Comparison of ENCODE assay signal across 8 cellular contexts in genomic region chr19:4139614-4140236, GRCh38. TPM values are rescaled to one million over a fixed set of nuclear protein-coding genes. Genes with fewer than 3 reads are reported as not detected.
DNase-seq lines count a peak whose midpoint lies in the region; ATAC-seq and TF ChIP-seq lines count a peak whose summit lies in the region.

No MANE protein-coding gene starts in this region.

- peak; percentile 74 for DNase-seq in AG08396 (ENCODE audit: low spot score)
- peak; percentile 85 for DNase-seq in GM20000 (ENCODE audit: low spot score)
- DNase-seq in NCI-H82 (lab: John Stamatoyannopoulos, UW) = peak; percentile 70
- peak; percentile 93 for DNase-seq in activated CD8-positive, alpha-beta T cell treated with anti-CD3 and anti-CD28 coated beads for 36 hours
- DNase-seq in effector memory CD8-positive, alpha-beta T cell = peak; percentile 86 to 90 (median 88)
- DNase-seq in middle frontal gyrus (ENCODE audit: extremely low spot score, low spot score) = peak; percentile 5
- peak; percentile 82 for DNase-seq in stimulated activated CD8-positive, alpha-beta memory T cell treated with anti-CD3 and anti-CD28 coated beads, Interleukin-4, amount 100 ng/mL, for 24 hours (ENCODE audit: low read depth)

- CTCF ChIA-PET in activated CD8-positive, alpha-beta T cell treated with anti-CD3 and anti-CD28 coated beads for 36 hours (lab: Charles Lee) = interaction anchor here (0.6 to 4.7 kb wide), 55 partner anchors 8 to 377 kb away, joined by 3 to 26 read pairs (median 5); partner anchors contain the start of genes CREB3L3, EEF2, MRPL54 and NMRK2

- POLR2A ChIA-PET in activated CD8-positive, alpha-beta T cell treated with anti-CD3 and anti-CD28 coated beads for 36 hours (lab: Charles Lee) = interaction anchor here (0.6 to 1.5 kb wide), 5 partner anchors 19 to 154 kb away, joined by 3 to 9 read pairs (median 3); partner anchors contain the start of gene EEF2

- peak; percentile 92 for TF ChIP-seq CTCF in GM20000 (IDR thresholded peaks at IDR 0.05; ENCODE audit: extremely low read depth, missing control alignments)
- peak; percentile 56 for TF ChIP-seq CTCF in activated CD8-positive, alpha-beta T cell treated with anti-CD3 and anti-CD28 coated beads for 36 hours (IDR thresholded peaks at IDR 0.05)

- peaks cover 2% of the 10 kb centered on the region for H3K27me3 Mint-ChIP-seq in activated CD8-positive, alpha-beta T cell treated with anti-CD3 and anti-CD28 coated beads for 36 hours
- H3K27me3 Mint-ChIP-seq in effector memory CD8-positive, alpha-beta T cell = peaks cover 15 to 21% of the 10 kb centered on the region in 2 donors

- H3K27ac Mint-ChIP-seq in activated CD8-positive, alpha-beta T cell treated with anti-CD3 and anti-CD28 coated beads for 36 hours = no peak overlapping the region
- no peak overlapping the region for H3K27ac Mint-ChIP-seq in effector memory CD8-positive, alpha-beta T cell

- no peaks in the 10 kb centered on the region for H3K9me3 Mint-ChIP-seq in activated CD8-positive, alpha-beta T cell treated with anti-CD3 and anti-CD28 coated beads for 36 hours
- H3K9me3 Mint-ChIP-seq in effector memory CD8-positive, alpha-beta T cell = no peaks in the 10 kb centered on the region

- H3K36me3 Mint-ChIP-seq in activated CD8-positive, alpha-beta T cell treated with anti-CD3 and anti-CD28 coated beads for 36 hours (ENCODE audit: low read depth) = no peaks in the 10 kb centered on the region
- H3K36me3 Mint-ChIP-seq in effector memory CD8-positive, alpha-beta T cell (ENCODE audit: insufficient read depth) = peaks cover 9% of the 10 kb centered on the region

- peak; percentile 95 for ATAC-seq in activated CD8-positive, alpha-beta T cell treated with anti-CD3 and anti-CD28 coated beads for 36 hours
- peak; percentile 92 for ATAC-seq in effector memory CD8-positive, alpha-beta T cell (replicated peaks)
- ATAC-seq in HG02610 (IDR thresholded peaks at IDR 0.05; ENCODE audit: unreplicated experiment) = no peak

- H3K4me1 Mint-ChIP-seq in activated CD8-positive, alpha-beta T cell treated with anti-CD3 and anti-CD28 coated beads for 36 hours (ENCODE audit: low read depth) = peaks cover 11% of the 10 kb centered on the region
- H3K4me1 Mint-ChIP-seq in effector memory CD8-positive, alpha-beta T cell (ENCODE audit: low read depth in 2 of 2) = peaks cover 12% of the 10 kb centered on the region in 2 donors

- intact Hi-C loops in activated CD8-positive, alpha-beta T cell treated with anti-CD3 and anti-CD28 coated beads for 36 hours (cut with micrococcal nuclease) = no loop called here

- peak overlapping the region; percentile 3 for H3K4me3 Mint-ChIP-seq in activated CD8-positive, alpha-beta T cell treated with anti-CD3 and anti-CD28 coated beads for 36 hours
- H3K4me3 Mint-ChIP-seq in effector memory CD8-positive, alpha-beta T cell = peak overlapping the region; percentile 24 to 44

RNA-seq across cellular contexts. Expression of gene CREB3L3, which starts 13.7 kb away (rescaled TPM):
- total RNA-seq in activated CD8-positive, alpha-beta T cell treated with anti-CD3 and anti-CD28 coated beads for 36 hours = not detected

RNA-seq across cellular contexts. Expression of gene MAP2K2, which starts 15.8 kb away (rescaled TPM):
- total RNA-seq in activated CD8-positive, alpha-beta T cell treated with anti-CD3 and anti-CD28 coated beads for 36 hours = 100 to 1,000 TPM; 141 to 145 TPM

RNA-seq across cellular contexts. Expression of gene SIRT6, which starts 42.6 kb away (rescaled TPM):
- 10 to 100 TPM; 26.9 to 28.3 TPM for total RNA-seq in activated CD8-positive, alpha-beta T cell treated with anti-CD3 and anti-CD28 coated beads for 36 hours

RNA-seq across cellular contexts. Expression of gene ANKRD24, which starts 42.8 kb away (rescaled TPM):
- 1 to 10 TPM; 1.6 to 1.8 TPM for total RNA-seq in activated CD8-positive, alpha-beta T cell treated with anti-CD3 and anti-CD28 coated beads for 36 hours

Comparison
In these comparisons a context has a peak if more than half of its experiments do, and no peak if none do; other contexts are left out.
1. DNase-seq: peak in every context shown above with its lines; median percentile 93 in activated CD8-positive, alpha-beta T cell treated with anti-CD3 and anti-CD28 coated beads for 36 hours; 88 in effector memory CD8-positive, alpha-beta T cell; 85 in GM20000; 82 in stimulated activated CD8-positive, alpha-beta memory T cell treated with anti-CD3 and anti-CD28 coated beads, Interleukin-4, amount 100 ng/mL, for 24 hours; 74 in AG08396; 70 in NCI-H82; 5 in middle frontal gyrus.